7 cellular contexts compared by ENCODE assay signal in the genomic region with DNA sequence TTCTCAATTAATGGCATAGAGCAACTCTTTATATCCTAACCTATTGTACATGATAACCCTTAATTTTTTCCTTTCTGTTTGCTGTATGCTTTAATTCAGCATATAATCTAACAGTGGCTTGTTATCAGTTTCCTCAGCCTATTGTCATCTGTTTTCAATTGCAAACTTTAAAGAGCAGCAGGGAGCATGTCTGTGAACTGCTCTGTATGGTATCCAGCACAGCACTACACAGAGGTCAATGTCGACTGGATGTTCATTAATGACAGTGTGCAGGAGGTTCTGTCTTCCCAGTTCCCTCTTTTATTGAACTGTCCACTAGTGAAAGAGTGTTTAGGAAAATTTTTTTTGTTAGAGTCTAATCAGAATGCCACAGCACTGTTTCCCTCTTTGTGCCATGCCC.
"Had no signal": no experiment of that assay in that cellular context is flagged by ENCODE, and none has a peak within 500 bp of the region (broad histone marks: within the 10 kb centered on the region; RNA-seq: fewer than 3 reads in every experiment).

No MANE protein-coding gene starts in this region.

- H3K4me2 ChIP-seq: GM23338 had no signal

- FAIRE-seq: H1, H54 had no signal

- H3K4me3 ChIP-seq: GM23338 had no signal

- ATAC-seq: GM23338 had no signal

- H3K27ac ChIP-seq: HL-60 had no signal

- DNase-seq: H9, HCEC 1CT, IMR-90 had no signal
